1 cellular context compared by ENCODE assay signal in the genomic region with DNA sequence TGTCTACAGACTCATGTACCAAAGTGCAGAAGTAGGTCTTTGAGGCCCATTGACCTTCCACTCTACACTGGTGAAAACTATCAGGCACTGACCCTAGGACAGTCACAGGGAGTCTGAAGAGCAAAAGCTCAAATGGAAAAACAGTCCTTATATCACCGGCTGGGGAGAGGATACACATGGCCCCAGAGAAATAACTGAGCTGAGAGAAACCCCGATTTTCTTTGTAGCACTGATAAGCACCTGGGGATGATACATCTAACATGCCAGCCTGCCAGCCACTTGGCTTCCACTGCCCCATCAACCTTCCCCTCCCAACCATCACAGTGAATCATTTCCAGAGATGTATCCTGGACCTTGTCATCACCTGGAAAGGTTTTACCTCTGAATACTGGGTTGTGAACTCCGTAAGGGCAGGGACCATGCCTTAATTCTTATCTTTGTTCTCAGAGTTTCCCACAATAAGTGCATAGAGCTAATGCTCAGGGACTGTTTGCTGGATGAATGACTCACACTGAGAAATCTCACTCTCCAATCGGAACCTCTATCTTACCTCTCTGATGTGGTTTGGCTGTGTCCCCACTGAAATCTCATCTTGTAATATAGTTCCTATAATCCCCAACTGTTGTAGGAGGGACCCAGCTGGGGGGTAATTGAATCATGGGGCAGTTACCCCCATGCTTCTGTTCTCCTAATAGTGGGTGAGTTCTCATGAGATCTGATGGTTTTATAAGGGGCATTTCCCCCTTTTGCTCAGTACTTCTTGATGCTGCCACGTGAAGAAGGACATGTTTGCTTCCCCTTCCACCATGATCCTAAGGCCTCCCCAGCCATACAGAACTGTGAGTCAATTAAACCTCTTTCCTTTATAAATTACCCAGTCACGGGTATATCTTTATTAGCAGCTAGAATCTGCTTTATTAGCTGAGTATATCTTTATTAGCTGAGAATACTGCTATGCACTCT.
A peak's percentile ranks its signal among the peaks of the same experiment; 100 is the strongest.
TF ChIP-seq lines count a peak whose summit lies in the region.

No MANE protein-coding gene starts in this region.

TF ChIP-seq in HepG2, 621 proteins besides CTCF, POLR2A, EP300 and RAD21 (continued from another document and continues in another):
- TF ChIP-seq, protein P1, sequence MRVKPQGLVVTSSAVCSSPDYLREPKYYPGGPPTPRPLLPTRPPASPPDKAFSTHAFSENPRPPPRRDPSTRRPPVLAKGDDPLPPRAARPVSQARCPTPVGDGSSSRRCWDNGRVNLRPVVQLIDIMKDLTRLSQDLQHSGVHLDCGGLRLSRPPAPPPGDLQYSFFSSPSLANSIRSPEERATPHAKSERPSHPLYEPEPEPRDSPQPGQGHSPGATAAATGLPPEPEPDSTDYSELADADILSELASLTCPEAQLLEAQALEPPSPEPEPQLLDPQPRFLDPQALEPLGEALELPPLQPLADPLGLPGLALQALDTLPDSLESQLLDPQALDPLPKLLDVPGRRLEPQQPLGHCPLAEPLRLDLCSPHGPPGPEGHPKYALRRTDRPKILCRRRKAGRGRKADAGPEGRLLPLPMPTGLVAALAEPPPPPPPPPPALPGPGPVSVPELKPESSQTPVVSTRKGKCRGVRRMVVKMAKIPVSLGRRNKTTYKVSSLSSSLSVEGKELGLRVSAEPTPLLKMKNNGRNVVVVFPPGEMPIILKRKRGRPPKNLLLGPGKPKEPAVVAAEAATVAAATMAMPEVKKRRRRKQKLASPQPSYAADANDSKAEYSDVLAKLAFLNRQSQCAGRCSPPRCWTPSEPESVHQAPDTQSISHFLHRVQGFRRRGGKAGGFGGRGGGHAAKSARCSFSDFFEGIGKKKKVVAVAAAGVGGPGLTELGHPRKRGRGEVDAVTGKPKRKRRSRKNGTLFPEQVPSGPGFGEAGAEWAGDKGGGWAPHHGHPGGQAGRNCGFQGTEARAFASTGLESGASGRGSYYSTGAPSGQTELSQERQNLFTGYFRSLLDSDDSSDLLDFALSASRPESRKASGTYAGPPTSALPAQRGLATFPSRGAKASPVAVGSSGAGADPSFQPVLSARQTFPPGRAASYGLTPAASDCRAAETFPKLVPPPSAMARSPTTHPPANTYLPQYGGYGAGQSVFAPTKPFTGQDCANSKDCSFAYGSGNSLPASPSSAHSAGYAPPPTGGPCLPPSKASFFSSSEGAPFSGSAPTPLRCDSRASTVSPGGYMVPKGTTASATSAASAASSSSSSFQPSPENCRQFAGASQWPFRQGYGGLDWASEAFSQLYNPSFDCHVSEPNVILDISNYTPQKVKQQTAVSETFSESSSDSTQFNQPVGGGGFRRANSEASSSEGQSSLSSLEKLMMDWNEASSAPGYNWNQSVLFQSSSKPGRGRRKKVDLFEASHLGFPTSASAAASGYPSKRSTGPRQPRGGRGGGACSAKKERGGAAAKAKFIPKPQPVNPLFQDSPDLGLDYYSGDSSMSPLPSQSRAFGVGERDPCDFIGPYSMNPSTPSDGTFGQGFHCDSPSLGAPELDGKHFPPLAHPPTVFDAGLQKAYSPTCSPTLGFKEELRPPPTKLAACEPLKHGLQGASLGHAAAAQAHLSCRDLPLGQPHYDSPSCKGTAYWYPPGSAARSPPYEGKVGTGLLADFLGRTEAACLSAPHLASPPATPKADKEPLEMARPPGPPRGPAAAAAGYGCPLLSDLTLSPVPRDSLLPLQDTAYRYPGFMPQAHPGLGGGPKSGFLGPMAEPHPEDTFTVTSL (CRISPR knock-in tag; IDR thresholded peaks at IDR 0.05; ENCODE audit: borderline replicate concordance) = peak; percentile 93
- TF ChIP-seq PHF5A (CRISPR knock-in tag; IDR thresholded peaks at IDR 0.05; ENCODE audit: low read depth, unreplicated experiment) (peak; percentile 84), MZF1 (CRISPR knock-in tag; IDR thresholded peaks at IDR 0.05; ENCODE audit: borderline replicate concordance) (0 out of 2 replicates have a peak, but pooled peaks have one; percentile 79), ZEB1 (IDR thresholded peaks at IDR 0.05; ENCODE audit: insufficient replicate concordance, low read depth) (peak; percentile 97), ZNF629 (CRISPR knock-in tag; conservative IDR thresholded peaks at IDR 0.05) (no peak; the same call in 1 of the 2 replicates), RORA (CRISPR knock-in tag; IDR thresholded peaks at IDR 0.05) (0 out of 2 replicates have a peak, but pooled peaks have one; percentile 28), RXRA (CRISPR knock-in tag; IDR thresholded peaks at IDR 0.05) (peak; percentile 94; the same call in 1 of the 2 replicates), MED13 (CRISPR knock-in tag; IDR thresholded peaks at IDR 0.05) (peak; percentile 89; the same call in 1 of the 2 replicates), FOXA1 (IDR thresholded peaks at IDR 0.05) (no peak), FOXA1 (CRISPR knock-in tag; IDR thresholded peaks at IDR 0.05) (peak; percentile 85), FOXA3 (CRISPR knock-in tag; IDR thresholded peaks at IDR 0.05) (peak; percentile 85), FOXK2 (IDR thresholded peaks at IDR 0.05) (no peak), RBM22 (optimal IDR thresholded peaks at IDR 0.05; ENCODE audit: low read length) (peak; percentile 30), KDM4B (CRISPR knock-in tag; IDR thresholded peaks at IDR 0.05) (peak; percentile 54; the same call in 1 of the 2 replicates), ZNF720 (CRISPR knock-in tag; IDR thresholded peaks at IDR 0.05) (no peak), GLI4 (CRISPR knock-in tag; IDR thresholded peaks at IDR 0.05; ENCODE audit: borderline replicate concordance) (no peak), KMT2B (CRISPR knock-in tag; IDR thresholded peaks at IDR 0.05) (peak; percentile 44; the same call in 1 of the 2 replicates), CREM (IDR thresholded peaks at IDR 0.05) (peak; percentile 93), CREM (CRISPR knock-in tag; IDR thresholded peaks at IDR 0.05) (no peak), SMARCC2 (IDR thresholded peaks at IDR 0.05) (0 out of 2 replicates have a peak, but pooled peaks have one; percentile 11), ZSCAN25 (CRISPR knock-in tag; IDR thresholded peaks at IDR 0.05) (peak; percentile 14; the same call in 1 of the 2 replicates), ZNF510 (CRISPR knock-in tag; IDR thresholded peaks at IDR 0.05; ENCODE audit: low read depth) (no peak; the same call in 1 of the 2 replicates), JUNB (CRISPR knock-in tag; IDR thresholded peaks at IDR 0.05; ENCODE audit: borderline replicate concordance) (peak; percentile 100), NR2F1 (CRISPR knock-in tag; IDR thresholded peaks at IDR 0.05) (0 out of 4 replicates have a peak, but pooled peaks of 1 of the 2 experiments have one; percentile 11), NFE2L2 (IDR thresholded peaks at IDR 0.05; ENCODE audit: low read length) (no peak), KAT7 (CRISPR knock-in tag; IDR thresholded peaks at IDR 0.05; ENCODE audit: borderline replicate concordance) (peak; percentile 36; the same call in 1 of the 2 replicates), ZKSCAN1 (IDR thresholded peaks at IDR 0.05; ENCODE audit: low read length) (no peak), SOX6 (IDR thresholded peaks at IDR 0.05) (no peak), SOX6 (CRISPR knock-in tag; IDR thresholded peaks at IDR 0.05) (peak; percentile 87)
- TF ChIP-seq, protein P2, sequence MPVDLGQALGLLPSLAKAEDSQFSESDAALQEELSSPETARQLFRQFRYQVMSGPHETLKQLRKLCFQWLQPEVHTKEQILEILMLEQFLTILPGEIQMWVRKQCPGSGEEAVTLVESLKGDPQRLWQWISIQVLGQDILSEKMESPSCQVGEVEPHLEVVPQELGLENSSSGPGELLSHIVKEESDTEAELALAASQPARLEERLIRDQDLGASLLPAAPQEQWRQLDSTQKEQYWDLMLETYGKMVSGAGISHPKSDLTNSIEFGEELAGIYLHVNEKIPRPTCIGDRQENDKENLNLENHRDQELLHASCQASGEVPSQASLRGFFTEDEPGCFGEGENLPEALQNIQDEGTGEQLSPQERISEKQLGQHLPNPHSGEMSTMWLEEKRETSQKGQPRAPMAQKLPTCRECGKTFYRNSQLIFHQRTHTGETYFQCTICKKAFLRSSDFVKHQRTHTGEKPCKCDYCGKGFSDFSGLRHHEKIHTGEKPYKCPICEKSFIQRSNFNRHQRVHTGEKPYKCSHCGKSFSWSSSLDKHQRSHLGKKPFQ (CRISPR knock-in tag; IDR thresholded peaks at IDR 0.05; ENCODE audit: insufficient replicate concordance) = no peak
- TF ChIP-seq, protein P3, sequence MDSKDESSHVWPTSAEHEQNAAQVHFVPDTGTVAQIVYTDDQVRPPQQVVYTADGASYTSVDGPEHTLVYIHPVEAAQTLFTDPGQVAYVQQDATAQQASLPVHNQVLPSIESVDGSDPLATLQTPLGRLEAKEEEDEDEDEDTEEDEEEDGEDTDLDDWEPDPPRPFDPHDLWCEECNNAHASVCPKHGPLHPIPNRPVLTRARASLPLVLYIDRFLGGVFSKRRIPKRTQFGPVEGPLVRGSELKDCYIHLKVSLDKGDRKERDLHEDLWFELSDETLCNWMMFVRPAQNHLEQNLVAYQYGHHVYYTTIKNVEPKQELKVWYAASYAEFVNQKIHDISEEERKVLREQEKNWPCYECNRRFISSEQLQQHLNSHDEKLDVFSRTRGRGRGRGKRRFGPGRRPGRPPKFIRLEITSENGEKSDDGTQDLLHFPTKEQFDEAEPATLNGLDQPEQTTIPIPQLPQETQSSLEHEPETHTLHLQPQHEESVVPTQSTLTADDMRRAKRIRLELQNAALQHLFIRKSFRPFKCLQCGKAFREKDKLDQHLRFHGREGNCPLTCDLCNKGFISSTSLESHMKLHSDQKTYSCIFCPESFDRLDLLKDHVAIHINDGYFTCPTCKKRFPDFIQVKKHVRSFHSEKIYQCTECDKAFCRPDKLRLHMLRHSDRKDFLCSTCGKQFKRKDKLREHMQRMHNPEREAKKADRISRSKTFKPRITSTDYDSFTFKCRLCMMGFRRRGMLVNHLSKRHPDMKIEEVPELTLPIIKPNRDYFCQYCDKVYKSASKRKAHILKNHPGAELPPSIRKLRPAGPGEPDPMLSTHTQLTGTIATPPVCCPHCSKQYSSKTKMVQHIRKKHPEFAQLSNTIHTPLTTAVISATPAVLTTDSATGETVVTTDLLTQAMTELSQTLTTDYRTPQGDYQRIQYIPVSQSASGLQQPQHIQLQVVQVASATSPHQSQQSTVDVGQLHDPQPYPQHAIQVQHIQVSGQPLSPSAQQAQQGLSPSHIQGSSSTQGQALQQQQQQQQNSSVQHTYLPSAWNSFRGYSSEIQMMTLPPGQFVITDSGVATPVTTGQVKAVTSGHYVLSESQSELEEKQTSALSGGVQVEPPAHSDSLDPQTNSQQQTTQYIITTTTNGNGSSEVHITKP (CRISPR knock-in tag; IDR thresholded peaks at IDR 0.05; ENCODE audit: low read depth) = peak; percentile 54; the same call in 1 of the 2 replicates
- TF ChIP-seq, protein P4, sequence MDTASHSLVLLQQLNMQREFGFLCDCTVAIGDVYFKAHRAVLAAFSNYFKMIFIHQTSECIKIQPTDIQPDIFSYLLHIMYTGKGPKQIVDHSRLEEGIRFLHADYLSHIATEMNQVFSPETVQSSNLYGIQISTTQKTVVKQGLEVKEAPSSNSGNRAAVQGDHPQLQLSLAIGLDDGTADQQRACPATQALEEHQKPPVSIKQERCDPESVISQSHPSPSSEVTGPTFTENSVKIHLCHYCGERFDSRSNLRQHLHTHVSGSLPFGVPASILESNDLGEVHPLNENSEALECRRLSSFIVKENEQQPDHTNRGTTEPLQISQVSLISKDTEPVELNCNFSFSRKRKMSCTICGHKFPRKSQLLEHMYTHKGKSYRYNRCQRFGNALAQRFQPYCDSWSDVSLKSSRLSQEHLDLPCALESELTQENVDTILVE (CRISPR knock-in tag; IDR thresholded peaks at IDR 0.05) = peak; percentile 76
- TF ChIP-seq, protein P5, sequence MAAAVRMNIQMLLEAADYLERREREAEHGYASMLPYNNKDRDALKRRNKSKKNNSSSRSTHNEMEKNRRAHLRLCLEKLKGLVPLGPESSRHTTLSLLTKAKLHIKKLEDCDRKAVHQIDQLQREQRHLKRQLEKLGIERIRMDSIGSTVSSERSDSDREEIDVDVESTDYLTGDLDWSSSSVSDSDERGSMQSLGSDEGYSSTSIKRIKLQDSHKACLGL (CRISPR knock-in tag; IDR thresholded peaks at IDR 0.05) = no peak
- TF ChIP-seq, protein P6, sequence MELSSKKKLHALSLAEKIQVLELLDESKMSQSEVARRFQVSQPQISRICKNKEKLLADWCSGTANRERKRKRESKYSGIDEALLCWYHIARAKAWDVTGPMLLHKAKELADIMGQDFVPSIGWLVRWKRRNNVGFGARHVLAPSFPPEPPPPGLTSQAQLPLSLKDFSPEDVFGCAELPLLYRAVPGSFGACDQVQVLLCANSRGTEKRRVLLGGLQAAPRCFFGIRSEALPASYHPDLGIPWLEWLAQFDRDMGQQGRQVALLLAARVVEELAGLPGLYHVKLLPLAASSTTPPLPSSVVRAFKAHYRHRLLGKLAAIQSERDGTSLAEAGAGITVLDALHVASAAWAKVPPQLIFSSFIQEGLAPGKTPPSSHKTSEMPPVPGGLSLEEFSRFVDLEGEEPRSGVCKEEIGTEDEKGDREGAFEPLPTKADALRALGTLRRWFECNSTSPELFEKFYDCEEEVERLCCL (CRISPR knock-in tag; IDR thresholded peaks at IDR 0.05; ENCODE audit: borderline replicate concordance) = peak; percentile 38; the same call in 1 of the 2 replicates
- TF ChIP-seq, protein P7, sequence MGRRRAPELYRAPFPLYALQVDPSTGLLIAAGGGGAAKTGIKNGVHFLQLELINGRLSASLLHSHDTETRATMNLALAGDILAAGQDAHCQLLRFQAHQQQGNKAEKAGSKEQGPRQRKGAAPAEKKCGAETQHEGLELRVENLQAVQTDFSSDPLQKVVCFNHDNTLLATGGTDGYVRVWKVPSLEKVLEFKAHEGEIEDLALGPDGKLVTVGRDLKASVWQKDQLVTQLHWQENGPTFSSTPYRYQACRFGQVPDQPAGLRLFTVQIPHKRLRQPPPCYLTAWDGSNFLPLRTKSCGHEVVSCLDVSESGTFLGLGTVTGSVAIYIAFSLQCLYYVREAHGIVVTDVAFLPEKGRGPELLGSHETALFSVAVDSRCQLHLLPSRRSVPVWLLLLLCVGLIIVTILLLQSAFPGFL (CRISPR knock-in tag; IDR thresholded peaks at IDR 0.05) = 0 out of 2 replicates have a peak, but pooled peaks have one; percentile 24
- TF ChIP-seq, protein P8, sequence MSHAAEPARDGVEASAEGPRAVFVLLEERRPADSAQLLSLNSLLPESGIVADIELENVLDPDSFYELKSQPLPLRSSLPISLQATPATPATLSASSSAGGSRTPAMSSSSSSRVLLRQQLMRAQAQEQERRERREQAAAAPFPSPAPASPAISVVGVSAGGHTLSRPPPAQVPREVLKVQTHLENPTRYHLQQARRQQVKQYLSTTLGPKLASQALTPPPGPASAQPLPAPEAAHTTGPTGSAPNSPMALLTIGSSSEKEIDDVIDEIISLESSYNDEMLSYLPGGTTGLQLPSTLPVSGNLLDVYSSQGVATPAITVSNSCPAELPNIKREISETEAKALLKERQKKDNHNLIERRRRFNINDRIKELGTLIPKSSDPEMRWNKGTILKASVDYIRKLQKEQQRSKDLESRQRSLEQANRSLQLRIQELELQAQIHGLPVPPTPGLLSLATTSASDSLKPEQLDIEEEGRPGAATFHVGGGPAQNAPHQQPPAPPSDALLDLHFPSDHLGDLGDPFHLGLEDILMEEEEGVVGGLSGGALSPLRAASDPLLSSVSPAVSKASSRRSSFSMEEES (CRISPR knock-in tag; IDR thresholded peaks at IDR 0.05) = peak; percentile 84
